In genomic region chr6:68723128-68723527, GRCh38 we compare ENCODE assay signal across 9 cellular contexts.
"Had no signal": no experiment of that assay in that cellular context is flagged by ENCODE, and none has a peak within 500 bp of the region (broad histone marks: within the 10 kb centered on the region; RNA-seq: fewer than 3 reads in every experiment).

No MANE protein-coding gene starts in this region.

- H3K36me3 Mint-ChIP-seq: IgD-negative memory B cell had no signal

- H3K4me3 ChIP-seq: GM23248, HAP-1 had no signal

- H3K27ac ChIP-seq: GM23248, HL-60 had no signal

- ATAC-seq: HCT116, HepG2 had no signal

- H2AFZ ChIP-seq: GM23248 had no signal

- H3K4me1 ChIP-seq: HAP-1 had no signal

- DNase-seq: GM23248, GOT3, H7, HFFc6 had no signal

- H3K9ac ChIP-seq: GM23248 had no signal

- H3K9me3 ChIP-seq: HAP-1 had no signal

- H3K27ac Mint-ChIP-seq: HFFc6, IgD-negative memory B cell had no signal

- H3K36me3 ChIP-seq: HAP-1 had no signal

- H3K4me3 Mint-ChIP-seq: HFFc6, IgD-negative memory B cell had no signal

- H3K27me3 Mint-ChIP-seq: IgD-negative memory B cell had no signal

- H3K4me1 Mint-ChIP-seq: IgD-negative memory B cell had no signal
